ENCODE assay signal across 1 cellular context in genomic region chr17:45101883-45102811, GRCh38.
TF ChIP-seq lines count a peak whose summit lies in the region.

No MANE protein-coding gene starts in this region.

TF ChIP-seq in HepG2, 621 proteins besides CTCF, POLR2A, EP300 and RAD21 (continued from another document and continues in another):
- 0 out of 2 replicates have a peak, but pooled peaks have one; percentile 41 for TF ChIP-seq ZBTB34 (CRISPR knock-in tag; IDR thresholded peaks at IDR 0.05)
- peak; percentile 55; the same call in 1 of the 2 replicates for TF ChIP-seq MTERF4 (CRISPR knock-in tag; IDR thresholded peaks at IDR 0.05)
- TF ChIP-seq SCMH1 (CRISPR knock-in tag; IDR thresholded peaks at IDR 0.05; ENCODE audit: borderline replicate concordance): no peak
- no peak for TF ChIP-seq REL (CRISPR knock-in tag; conservative IDR thresholded peaks at IDR 0.05)
- TF ChIP-seq MED1 (CRISPR knock-in tag; IDR thresholded peaks at IDR 0.05): peak; percentile 60
- TF ChIP-seq ZNF335 (CRISPR knock-in tag; IDR thresholded peaks at IDR 0.05): peak; percentile 80; the same call in 1 of the 2 replicates
- TF ChIP-seq SMARCC2 (IDR thresholded peaks at IDR 0.05): no peak
- no peak for TF ChIP-seq GFI1 (CRISPR knock-in tag; IDR thresholded peaks at IDR 0.05; ENCODE audit: borderline replicate concordance)
- no peak for TF ChIP-seq ZNF609 (CRISPR knock-in tag; IDR thresholded peaks at IDR 0.05; ENCODE audit: borderline replicate concordance)
- 0 out of 2 replicates have a peak, but pooled peaks have one; percentile 25 for TF ChIP-seq CREM (IDR thresholded peaks at IDR 0.05)
- no peak for TF ChIP-seq CREM (CRISPR knock-in tag; IDR thresholded peaks at IDR 0.05)
- TF ChIP-seq RARA (CRISPR knock-in tag; IDR thresholded peaks at IDR 0.05): peak; percentile 39; the same call in 1 of the 2 replicates
- peak; percentile 73; the same call in 1 of the 2 replicates for TF ChIP-seq KAT8 (CRISPR knock-in tag; IDR thresholded peaks at IDR 0.05)
- TF ChIP-seq SIX4 (CRISPR knock-in tag; IDR thresholded peaks at IDR 0.05): no peak
- 0 out of 2 replicates have a peak, but pooled peaks have one; percentile 27 for TF ChIP-seq ARHGAP35 (CRISPR knock-in tag; IDR thresholded peaks at IDR 0.05; ENCODE audit: borderline replicate concordance)
- TF ChIP-seq TEAD3 (CRISPR knock-in tag; optimal IDR thresholded peaks at IDR 0.05; ENCODE audit: borderline replicate concordance): peak; percentile 96
- TF ChIP-seq TFE3 (CRISPR knock-in tag; IDR thresholded peaks at IDR 0.05): peak; percentile 93
- 0 out of 2 replicates have a peak, but pooled peaks have one; percentile 41 for TF ChIP-seq MAF1 (CRISPR knock-in tag; IDR thresholded peaks at IDR 0.05; ENCODE audit: borderline replicate concordance)
- TF ChIP-seq HOXA3 (CRISPR knock-in tag; IDR thresholded peaks at IDR 0.05): peak; percentile 68; the same call in 1 of the 2 replicates
- TF ChIP-seq ARID4A (CRISPR knock-in tag; IDR thresholded peaks at IDR 0.05; ENCODE audit: borderline replicate concordance): peak; percentile 68; the same call in 1 of the 2 replicates
- peak; percentile 73 for TF ChIP-seq FOXA3 (CRISPR knock-in tag; IDR thresholded peaks at IDR 0.05)
- no peak for TF ChIP-seq E2F1 (CRISPR knock-in tag; IDR thresholded peaks at IDR 0.05)
- no peak for TF ChIP-seq TCF12 (IDR thresholded peaks at IDR 0.05)
- no peak for TF ChIP-seq TCF12 (CRISPR knock-in tag; IDR thresholded peaks at IDR 0.05)
- TF ChIP-seq HNF4A (CRISPR knock-in tag; IDR thresholded peaks at IDR 0.05): peak; percentile 34
- no peak for TF ChIP-seq HMGA1 (CRISPR knock-in tag; conservative IDR thresholded peaks at IDR 0.05)
- 0 out of 2 replicates have a peak, but pooled peaks have one; percentile 70 for TF ChIP-seq ZSCAN9 (CRISPR knock-in tag; IDR thresholded peaks at IDR 0.05; ENCODE audit: borderline replicate concordance)
- TF ChIP-seq PHF21A (CRISPR knock-in tag; IDR thresholded peaks at IDR 0.05): peak; percentile 95
- peak; percentile 92 for TF ChIP-seq SAP130 (CRISPR knock-in tag; IDR thresholded peaks at IDR 0.05; ENCODE audit: low read depth)
- TF ChIP-seq MIXL1 (CRISPR knock-in tag; IDR thresholded peaks at IDR 0.05): 0 out of 2 replicates have a peak, but pooled peaks have one; percentile 28
- TF ChIP-seq ZNF784 (CRISPR knock-in tag; IDR thresholded peaks at IDR 0.05; ENCODE audit: borderline replicate concordance): no peak
- no peak for TF ChIP-seq LCORL (IDR thresholded peaks at IDR 0.05)
- peak; percentile 83 for TF ChIP-seq LCORL (CRISPR knock-in tag; IDR thresholded peaks at IDR 0.05)
- no peak for TF ChIP-seq ZNF253 (CRISPR knock-in tag; IDR thresholded peaks at IDR 0.05; ENCODE audit: borderline replicate concordance)
- peak; percentile 88 for TF ChIP-seq ZNF501 (CRISPR knock-in tag; IDR thresholded peaks at IDR 0.05)
- TF ChIP-seq POGK (CRISPR knock-in tag; conservative IDR thresholded peaks at IDR 0.05): 0 out of 2 replicates have a peak, but pooled peaks have one; percentile 61
- TF ChIP-seq ZSCAN12 (CRISPR knock-in tag; IDR thresholded peaks at IDR 0.05): 0 out of 2 replicates have a peak, but pooled peaks have one; percentile 72
- peak; percentile 14; the same call in 1 of the 2 replicates for TF ChIP-seq HMG20A (CRISPR knock-in tag; IDR thresholded peaks at IDR 0.05; ENCODE audit: borderline replicate concordance)
- no peak for TF ChIP-seq ZNF232 (CRISPR knock-in tag; IDR thresholded peaks at IDR 0.05; ENCODE audit: borderline replicate concordance)
- TF ChIP-seq SUZ12 (IDR thresholded peaks at IDR 0.05; ENCODE audit: low read depth, low read length): no peak
- peak; percentile 13; the same call in 1 of the 2 replicates for TF ChIP-seq HOMEZ (CRISPR knock-in tag; IDR thresholded peaks at IDR 0.05; ENCODE audit: low read depth)
